12 cellular contexts compared by ENCODE assay signal in the genomic region with DNA sequence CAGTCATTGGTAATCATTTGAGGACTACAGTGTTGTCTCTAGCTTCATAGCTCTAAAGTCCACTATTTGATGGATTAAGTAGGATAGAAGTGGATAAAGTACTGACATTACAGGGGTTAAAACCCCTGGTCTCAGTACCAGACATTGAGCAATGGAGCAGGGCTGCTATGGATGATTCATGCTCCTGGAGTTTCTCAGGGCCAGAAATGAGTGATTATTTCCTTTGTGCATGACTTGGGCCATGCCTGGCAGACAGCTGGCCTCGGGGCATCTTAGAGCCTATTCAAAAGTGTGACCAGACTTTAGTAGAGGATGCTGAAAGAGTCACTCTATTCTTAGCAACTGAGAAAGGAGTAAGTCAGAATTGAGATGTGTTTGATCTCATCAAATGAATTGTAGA.
DNase-seq lines count a peak whose midpoint lies in the region; ATAC-seq and TF ChIP-seq lines count a peak whose summit lies in the region.
"Had no signal": no experiment of that assay in that cellular context is flagged by ENCODE, and none has a peak within 500 bp of the region (broad histone marks: within the 10 kb centered on the region; RNA-seq: fewer than 3 reads in every experiment).

No MANE protein-coding gene starts in this region.

- intact Hi-C loops in dorsolateral prefrontal cortex (cut with DNase I) = no loop called here

- DNase-seq in GM04504 (ENCODE audit: low read depth) = peak; percentile 93
- DNase-seq in RPMI7951 (ENCODE audit: low read depth) = peak; percentile 98
- DNase-seq in retinal pigment epithelial cell (ENCODE audit: low read depth) = peak; percentile 62
- DNase-seq in dorsolateral prefrontal cortex = no peak
- DNase-seq: gastrocnemius medialis, left ventricle myocardium superior, NCI-H774, pancreas, T-helper 1 cell had no signal

- peak; percentile 93 for ATAC-seq in esophagus mucosa
- no peak for ATAC-seq in GM18873 (IDR thresholded peaks at IDR 0.05; ENCODE audit: low FRiP score, unreplicated experiment)
- no peak for ATAC-seq in HG02885 (IDR thresholded peaks at IDR 0.05; ENCODE audit: poor library complexity, unreplicated experiment)
- ATAC-seq: gastrocnemius medialis, left ventricle myocardium superior, pancreas had no signal

- no peak overlapping the region for H3K27ac ChIP-seq in dorsolateral prefrontal cortex
- H3K27ac ChIP-seq: gastrocnemius medialis, pancreas had no signal

- H3K27me3 ChIP-seq in dorsolateral prefrontal cortex = no peaks in the 10 kb centered on the region
- H3K27me3 ChIP-seq: gastrocnemius medialis, pancreas had no signal

- TF ChIP-seq CTCF in retinal pigment epithelial cell (conservative IDR thresholded peaks at IDR 0.05; ENCODE audit: low read depth, low read length) = no peak
- TF ChIP-seq CTCF in dorsolateral prefrontal cortex (IDR thresholded peaks at IDR 0.05 in 54 of 56, conservative IDR thresholded peaks at IDR 0.05 in 2 of 56; ENCODE audit: low read depth in 1 of 56, partially characterized antibody in 56 of 56) = no peak

- no peak overlapping the region for H3K4me3 ChIP-seq in retinal pigment epithelial cell (ENCODE audit: low read length)
- H3K4me3 ChIP-seq in dorsolateral prefrontal cortex = no peak overlapping the region
- H3K4me3 ChIP-seq: gastrocnemius medialis, pancreas had no signal

Comparison
In these comparisons a context has a peak if more than half of its experiments do, and no peak if none do; other contexts are left out.
1. DNase-seq: peak in GM04504 (single experiment), RPMI7951 (single experiment) and retinal pigment epithelial cell (single experiment); none in dorsolateral prefrontal cortex (0 of 10).